Comparison of ENCODE assay signal across 1 cellular context in genomic region chr3:10164546-10165393, GRCh38.
TF ChIP-seq lines count a peak whose summit lies in the region.

Gene IRAK2, plus strand, starts transcription at chr3:10164919. Its CDS starts 36 bp downstream, at chr3:10164955.

TF ChIP-seq in HepG2, 621 proteins besides CTCF, POLR2A, EP300 and RAD21 (continued from another document and continues in another):
- TF ChIP-seq ATF7-NPFF (CRISPR knock-in tag; IDR thresholded peaks at IDR 0.05; ENCODE audit: low read depth) (no peak), SOX6 (IDR thresholded peaks at IDR 0.05) (no peak), SOX6 (CRISPR knock-in tag; IDR thresholded peaks at IDR 0.05) (no peak), HOXA5 (CRISPR knock-in tag; IDR thresholded peaks at IDR 0.05) (peak; percentile 61), AFF4 (CRISPR knock-in tag; IDR thresholded peaks at IDR 0.05) (no peak), ZNF597 (CRISPR knock-in tag; IDR thresholded peaks at IDR 0.05) (no peak), ZFP82 (CRISPR knock-in tag; IDR thresholded peaks at IDR 0.05; ENCODE audit: borderline replicate concordance) (no peak), RARG (CRISPR knock-in tag; IDR thresholded peaks at IDR 0.05; ENCODE audit: low read depth) (no peak), DMAP1 (CRISPR knock-in tag; IDR thresholded peaks at IDR 0.05) (no peak; the same call in 1 of the 2 replicates), MAFG (CRISPR knock-in tag; IDR thresholded peaks at IDR 0.05) (no peak), ZNF891 (CRISPR knock-in tag; IDR thresholded peaks at IDR 0.05) (no peak), ZNF337 (CRISPR knock-in tag; IDR thresholded peaks at IDR 0.05; ENCODE audit: borderline replicate concordance, low read depth) (no peak), TARDBP (CRISPR knock-in tag; IDR thresholded peaks at IDR 0.05) (no peak), ZNF556 (CRISPR knock-in tag; IDR thresholded peaks at IDR 0.05; ENCODE audit: borderline replicate concordance) (peak; percentile 70; the same call in 1 of the 2 replicates), EHMT2 (IDR thresholded peaks at IDR 0.05; ENCODE audit: borderline replicate concordance, low read depth, low read length) (no peak), ZNF766 (CRISPR knock-in tag; IDR thresholded peaks at IDR 0.05; ENCODE audit: borderline replicate concordance) (0 out of 2 replicates have a peak, but pooled peaks have one; percentile 42), HNF4A (CRISPR knock-in tag; IDR thresholded peaks at IDR 0.05) (peak; percentile 41; the same call in 1 of the 2 replicates), ZNF589 (CRISPR knock-in tag; conservative IDR thresholded peaks at IDR 0.05) (no peak), AHDC1 (CRISPR knock-in tag; IDR thresholded peaks at IDR 0.05; ENCODE audit: borderline replicate concordance) (no peak), ZNF180 (CRISPR knock-in tag; IDR thresholded peaks at IDR 0.05; ENCODE audit: borderline replicate concordance, low read depth) (no peak), MXI1 (IDR thresholded peaks at IDR 0.05; ENCODE audit: borderline replicate concordance, low read depth, low read length) (peak; percentile 50; the same call in 1 of the 3 replicates), ZSCAN5A (CRISPR knock-in tag; IDR thresholded peaks at IDR 0.05; ENCODE audit: borderline replicate concordance) (0 out of 2 replicates have a peak, but pooled peaks have one; percentile 42), IKZF5 (CRISPR knock-in tag; IDR thresholded peaks at IDR 0.05) (0 out of 2 replicates have a peak, but pooled peaks have one; percentile 53), TIGD3 (CRISPR knock-in tag; IDR thresholded peaks at IDR 0.05; ENCODE audit: borderline replicate concordance) (no peak), TCF7L2 (IDR thresholded peaks at IDR 0.05; ENCODE audit: low read depth, low read length) (no peak), ZNF501 (CRISPR knock-in tag; IDR thresholded peaks at IDR 0.05) (no peak), SCMH1 (CRISPR knock-in tag; IDR thresholded peaks at IDR 0.05; ENCODE audit: borderline replicate concordance) (no peak), MXD1 (CRISPR knock-in tag; IDR thresholded peaks at IDR 0.05) (peak; percentile 92), HOMEZ (CRISPR knock-in tag; IDR thresholded peaks at IDR 0.05; ENCODE audit: low read depth) (no peak), ELF4 (CRISPR knock-in tag; IDR thresholded peaks at IDR 0.05; ENCODE audit: borderline replicate concordance) (no peak; the same call in 1 of the 2 replicates), GTF2F1 (IDR thresholded peaks at IDR 0.05; ENCODE audit: low read length) (no peak), ZNF264 (CRISPR knock-in tag; IDR thresholded peaks at IDR 0.05) (0 out of 2 replicates have a peak, but pooled peaks have one; percentile 25), ZNF883 (CRISPR knock-in tag; IDR thresholded peaks at IDR 0.05; ENCODE audit: not compliant biosample characterization) (peak; percentile 48), ZBTB2 (CRISPR knock-in tag; IDR thresholded peaks at IDR 0.05; ENCODE audit: low read depth) (no peak), ZNF513 (CRISPR knock-in tag; conservative IDR thresholded peaks at IDR 0.05) (no peak), EED (CRISPR knock-in tag; IDR thresholded peaks at IDR 0.05) (0 out of 2 replicates have a peak, but pooled peaks have one; percentile 65), FLYWCH1 (CRISPR knock-in tag; IDR thresholded peaks at IDR 0.05) (no peak), ZNF17 (CRISPR knock-in tag; IDR thresholded peaks at IDR 0.05) (no peak), GPN1 (CRISPR knock-in tag; IDR thresholded peaks at IDR 0.05; ENCODE audit: borderline replicate concordance) (no peak), ZNF143 (CRISPR knock-in tag; IDR thresholded peaks at IDR 0.05) (no peak), LBX2 (CRISPR knock-in tag; IDR thresholded peaks at IDR 0.05; ENCODE audit: borderline replicate concordance) (no peak), ZNF44 (CRISPR knock-in tag; IDR thresholded peaks at IDR 0.05) (no peak)
